In genomic region chr17:41404024-41404651, GRCh38 we compare ENCODE assay signal across 8 cellular contexts. TPM values are rescaled to one million over a fixed set of nuclear protein-coding genes. Genes with fewer than 3 reads are reported as not detected.
DNase-seq lines count a peak whose midpoint lies in the region; ATAC-seq and TF ChIP-seq lines count a peak whose summit lies in the region.

No MANE protein-coding gene starts in this region.

- peak overlapping the region; percentile 21 for H3K4me2 ChIP-seq in SK-N-SH

- peak; percentile 26 to 87; a peak in 3 of 4 replicates for TF ChIP-seq EP300 in SK-N-SH (IDR thresholded peaks at IDR 0.05; ENCODE audit: borderline replicate concordance in 1 of 2, low read depth in 1 of 2, low read length in 1 of 2)

- H3K9me3 ChIP-seq in SK-N-SH: no peaks in the 10 kb centered on the region

- peaks cover 7% of the 10 kb centered on the region for H3F3A ChIP-seq in SK-N-SH (replicated peaks; ENCODE audit: insufficient read depth)

- H3K27me3 ChIP-seq in SK-N-SH (ENCODE audit: insufficient read depth): no peaks in the 10 kb centered on the region

- TF ChIP-seq CTCF in SK-N-SH (IDR thresholded peaks at IDR 0.05): no peak

- no peak overlapping the region; the same call in 1 of the 2 replicates for H2AFZ ChIP-seq in SK-N-SH (ENCODE audit: low read depth)

- no peak for TF ChIP-seq RAD21 in SK-N-SH (IDR thresholded peaks at IDR 0.05; ENCODE audit: low read length)

- H3K79me2 ChIP-seq in SK-N-SH (ENCODE audit: insufficient read depth): no peaks in the 10 kb centered on the region

- CTCF ChIA-PET in SK-N-SH (lab: Yijun Ruan, JAX): interaction anchor here (1.6 to 5.6 kb wide), 3 partner anchors 30 to 145 kb away, joined by 5 to 46 read pairs (median 8); no protein-coding TSS in a partner anchor

- H3K4me1 ChIP-seq in SK-N-SH (ENCODE audit: control insufficient read depth in 1 of 2, insufficient read depth in 2 of 2, low read depth in 1 of 2, low read length in 1 of 2): peaks cover 0 to 17% of the 10 kb centered on the region in 2 experiments; a peak in 2 of 4 replicates

- no peak for ATAC-seq in HG03378 (IDR thresholded peaks at IDR 0.05; ENCODE audit: unreplicated experiment)
- no peak for ATAC-seq in HG03520 (IDR thresholded peaks at IDR 0.05; ENCODE audit: unreplicated experiment)

- H3K9ac ChIP-seq in SK-N-SH: peak overlapping the region; percentile 19; the same call in 1 of the 2 replicates

- no peaks in the 10 kb centered on the region for H3K36me3 ChIP-seq in SK-N-SH (replicated peaks in 1 of 2; ENCODE audit: control insufficient read depth in 1 of 2, insufficient read depth in 2 of 2, low read length in 1 of 2)

- H3K27ac ChIP-seq in SK-N-SH (ENCODE audit: low read depth in 2 of 2, low read length in 1 of 2): peak overlapping the region in 1 of 2 experiments; percentile 65; a peak in 2 of 4 replicates

- peak; percentile 17 to 56 (median 44) for DNase-seq in NCI-H1417 (lab: John Stamatoyannopoulos, UW)
- no peak for DNase-seq in NCI-H1417 treated with DMSO at 0.1 percent for 48 hours (lab: John Stamatoyannopoulos, UW)
- no peak for DNase-seq in SK-N-SH
- DNase-seq in central memory CD4-positive, alpha-beta T cell: peak; percentile 32
- DNase-seq in stimulated activated CD4-positive, alpha-beta T cell treated with anti-CD3 and anti-CD28 coated beads, Interleukin-15, amount 100 ng/mL, for 48 hours (ENCODE audit: low read depth in 2 of 2): peak; percentile 39 to 62
- DNase-seq in NCI-H524 treated with DMSO at 0.1 percent for 48 hours (lab: John Stamatoyannopoulos, UW): no peak

- POLR2A ChIA-PET in SK-N-SH (lab: Yijun Ruan, JAX): no interaction called here

- no peaks in the 10 kb centered on the region for H4K20me1 ChIP-seq in SK-N-SH (ENCODE audit: insufficient read depth)

- no peak overlapping the region for H3K4me3 ChIP-seq in SK-N-SH (ENCODE audit: low read depth in 2 of 2, low read length in 1 of 2)

- 12% methylated on average over 3 of the region's 7 CpGs for WGBS in SK-N-SH (ENCODE audit: low lambda C conversion rate)

- H3K9me2 ChIP-seq in SK-N-SH: no peaks in the 10 kb centered on the region

TF ChIP-seq in SK-N-SH, 30 proteins besides CTCF, POLR2A, EP300 and RAD21 (continues in another document):
- TF ChIP-seq TCF12 (IDR thresholded peaks at IDR 0.05) (peak; percentile 88), TEAD4 (IDR thresholded peaks at IDR 0.05; ENCODE audit: borderline replicate concordance, insufficient read depth) (peak; percentile 67; the same call in 1 of the 2 replicates), POLR2AphosphoS5 (IDR thresholded peaks at IDR 0.05; ENCODE audit: low read depth, low read length) (peak; percentile 54; the same call in 1 of the 2 replicates), RXRA (IDR thresholded peaks at IDR 0.05; ENCODE audit: borderline replicate concordance, low read depth) (peak; percentile 99), NFIC (IDR thresholded peaks at IDR 0.05; ENCODE audit: borderline replicate concordance) (peak; percentile 66; the same call in 1 of the 2 replicates), SMC3 (IDR thresholded peaks at IDR 0.05; ENCODE audit: low read depth, low read length) (no peak), NRF1 (IDR thresholded peaks at IDR 0.05; ENCODE audit: low read depth, low read length) (no peak), USF1 (IDR thresholded peaks at IDR 0.05; ENCODE audit: borderline replicate concordance, low read depth) (no peak), ELF1 (IDR thresholded peaks at IDR 0.05) (no peak), MEF2A (IDR thresholded peaks at IDR 0.05; ENCODE audit: borderline replicate concordance, low read depth) (peak; percentile 87), PBX3 (IDR thresholded peaks at IDR 0.05) (peak; percentile 88), RFX5 (IDR thresholded peaks at IDR 0.05; ENCODE audit: low read length) (no peak), TAF1 (IDR thresholded peaks at IDR 0.05; ENCODE audit: borderline replicate concordance, low read depth, low read length) (no peak), FOXJ3 (CRISPR knock-in tag; IDR thresholded peaks at IDR 0.05) (no peak), EZH2phosphoT487 (IDR thresholded peaks at IDR 0.05; ENCODE audit: borderline replicate concordance, low read depth) (no peak), JUND (IDR thresholded peaks at IDR 0.05) (peak; percentile 96), SIN3A (IDR thresholded peaks at IDR 0.05; ENCODE audit: borderline replicate concordance, low read depth, low read length) (peak; percentile 70; the same call in 1 of the 2 replicates)
- TF ChIP-seq, protein P1, sequence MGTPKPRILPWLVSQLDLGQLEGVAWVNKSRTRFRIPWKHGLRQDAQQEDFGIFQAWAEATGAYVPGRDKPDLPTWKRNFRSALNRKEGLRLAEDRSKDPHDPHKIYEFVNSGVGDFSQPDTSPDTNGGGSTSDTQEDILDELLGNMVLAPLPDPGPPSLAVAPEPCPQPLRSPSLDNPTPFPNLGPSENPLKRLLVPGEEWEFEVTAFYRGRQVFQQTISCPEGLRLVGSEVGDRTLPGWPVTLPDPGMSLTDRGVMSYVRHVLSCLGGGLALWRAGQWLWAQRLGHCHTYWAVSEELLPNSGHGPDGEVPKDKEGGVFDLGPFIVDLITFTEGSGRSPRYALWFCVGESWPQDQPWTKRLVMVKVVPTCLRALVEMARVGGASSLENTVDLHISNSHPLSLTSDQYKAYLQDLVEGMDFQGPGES (IDR thresholded peaks at IDR 0.05; ENCODE audit: low read depth, low read length): no peak
- TF ChIP-seq, protein P2, sequence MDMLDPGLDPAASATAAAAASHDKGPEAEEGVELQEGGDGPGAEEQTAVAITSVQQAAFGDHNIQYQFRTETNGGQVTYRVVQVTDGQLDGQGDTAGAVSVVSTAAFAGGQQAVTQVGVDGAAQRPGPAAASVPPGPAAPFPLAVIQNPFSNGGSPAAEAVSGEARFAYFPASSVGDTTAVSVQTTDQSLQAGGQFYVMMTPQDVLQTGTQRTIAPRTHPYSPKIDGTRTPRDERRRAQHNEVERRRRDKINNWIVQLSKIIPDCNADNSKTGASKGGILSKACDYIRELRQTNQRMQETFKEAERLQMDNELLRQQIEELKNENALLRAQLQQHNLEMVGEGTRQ (IDR thresholded peaks at IDR 0.05; ENCODE audit: borderline replicate concordance, low read depth, low read length): no peak
- TF ChIP-seq, protein P3, sequence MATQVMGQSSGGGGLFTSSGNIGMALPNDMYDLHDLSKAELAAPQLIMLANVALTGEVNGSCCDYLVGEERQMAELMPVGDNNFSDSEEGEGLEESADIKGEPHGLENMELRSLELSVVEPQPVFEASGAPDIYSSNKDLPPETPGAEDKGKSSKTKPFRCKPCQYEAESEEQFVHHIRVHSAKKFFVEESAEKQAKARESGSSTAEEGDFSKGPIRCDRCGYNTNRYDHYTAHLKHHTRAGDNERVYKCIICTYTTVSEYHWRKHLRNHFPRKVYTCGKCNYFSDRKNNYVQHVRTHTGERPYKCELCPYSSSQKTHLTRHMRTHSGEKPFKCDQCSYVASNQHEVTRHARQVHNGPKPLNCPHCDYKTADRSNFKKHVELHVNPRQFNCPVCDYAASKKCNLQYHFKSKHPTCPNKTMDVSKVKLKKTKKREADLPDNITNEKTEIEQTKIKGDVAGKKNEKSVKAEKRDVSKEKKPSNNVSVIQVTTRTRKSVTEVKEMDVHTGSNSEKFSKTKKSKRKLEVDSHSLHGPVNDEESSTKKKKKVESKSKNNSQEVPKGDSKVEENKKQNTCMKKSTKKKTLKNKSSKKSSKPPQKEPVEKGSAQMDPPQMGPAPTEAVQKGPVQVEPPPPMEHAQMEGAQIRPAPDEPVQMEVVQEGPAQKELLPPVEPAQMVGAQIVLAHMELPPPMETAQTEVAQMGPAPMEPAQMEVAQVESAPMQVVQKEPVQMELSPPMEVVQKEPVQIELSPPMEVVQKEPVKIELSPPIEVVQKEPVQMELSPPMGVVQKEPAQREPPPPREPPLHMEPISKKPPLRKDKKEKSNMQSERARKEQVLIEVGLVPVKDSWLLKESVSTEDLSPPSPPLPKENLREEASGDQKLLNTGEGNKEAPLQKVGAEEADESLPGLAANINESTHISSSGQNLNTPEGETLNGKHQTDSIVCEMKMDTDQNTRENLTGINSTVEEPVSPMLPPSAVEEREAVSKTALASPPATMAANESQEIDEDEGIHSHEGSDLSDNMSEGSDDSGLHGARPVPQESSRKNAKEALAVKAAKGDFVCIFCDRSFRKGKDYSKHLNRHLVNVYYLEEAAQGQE (IDR thresholded peaks at IDR 0.05; ENCODE audit: low read depth, low read length): no peak

RNA-seq across cellular contexts. Expression of gene KRT31, which starts 6.7 kb away (rescaled TPM):
- 0.03 TPM in 1 of 2 replicates, not detected in the other for polyA plus RNA-seq in SK-N-SH (2012; rRNA removed)
- polyA plus RNA-seq in SK-N-SH (2012; cell fraction: cytosol; rRNA removed): not detected in 2 replicates
- polyA plus RNA-seq in SK-N-SH (2012; cell fraction: nucleus; rRNA removed): 0.04 TPM in 1 of 2 replicates, not detected in the other

RNA-seq across cellular contexts. Expression of gene KRT37, which starts 20.2 kb away (rescaled TPM):
- polyA plus RNA-seq in SK-N-SH (2012; rRNA removed): not detected in 2 replicates
- polyA plus RNA-seq in SK-N-SH (2012; cell fraction: cytosol; rRNA removed): not detected in 2 replicates
- polyA plus RNA-seq in SK-N-SH (2012; cell fraction: nucleus; rRNA removed): not detected in 2 replicates

RNA-seq across cellular contexts. Expression of gene KRT34, which starts 22.0 kb away (rescaled TPM):
- 0.05 and 0.08 TPM in 2 replicates for polyA plus RNA-seq in SK-N-SH (2012; rRNA removed)
- 0.03 and 0.05 TPM in 2 replicates for polyA plus RNA-seq in SK-N-SH (2012; cell fraction: cytosol; rRNA removed)
- polyA plus RNA-seq in SK-N-SH (2012; cell fraction: nucleus; rRNA removed): 0.06 and 0.09 TPM in 2 replicates

RNA-seq across cellular contexts. Expression of gene KRT33B, which starts 34.5 kb away (rescaled TPM):
- 0.08 TPM in 1 of 2 replicates, not detected in the other for polyA plus RNA-seq in SK-N-SH (2012; rRNA removed)
- polyA plus RNA-seq in SK-N-SH (2012; cell fraction: cytosol; rRNA removed): 0.01 TPM in 1 of 2 replicates, not detected in the other
- polyA plus RNA-seq in SK-N-SH (2012; cell fraction: nucleus; rRNA removed): 0.02 TPM in 1 of 2 replicates, not detected in the other

RNA-seq across cellular contexts. Expression of gene KRT38, which starts 36.6 kb away (rescaled TPM):
- not detected in 2 replicates for polyA plus RNA-seq in SK-N-SH (2012; rRNA removed)
- polyA plus RNA-seq in SK-N-SH (2012; cell fraction: cytosol; rRNA removed): not detected in 2 replicates
- polyA plus RNA-seq in SK-N-SH (2012; cell fraction: nucleus; rRNA removed): not detected in 2 replicates

Comparison
In these comparisons a context has a peak if more than half of its experiments do, and no peak if none do; other contexts are left out.
1. DNase-seq: peak in NCI-H1417 (3 of 3), central memory CD4-positive, alpha-beta T cell (single experiment) and stimulated activated CD4-positive, alpha-beta T cell treated with anti-CD3 and anti-CD28 coated beads, Interleukin-15, amount 100 ng/mL, for 48 hours (2 of 2); none in NCI-H1417 treated with DMSO at 0.1 percent for 48 hours (single experiment), SK-N-SH (single experiment) and NCI-H524 treated with DMSO at 0.1 percent for 48 hours (single experiment).